26 cellular contexts compared by ENCODE assay signal in the genomic region with DNA sequence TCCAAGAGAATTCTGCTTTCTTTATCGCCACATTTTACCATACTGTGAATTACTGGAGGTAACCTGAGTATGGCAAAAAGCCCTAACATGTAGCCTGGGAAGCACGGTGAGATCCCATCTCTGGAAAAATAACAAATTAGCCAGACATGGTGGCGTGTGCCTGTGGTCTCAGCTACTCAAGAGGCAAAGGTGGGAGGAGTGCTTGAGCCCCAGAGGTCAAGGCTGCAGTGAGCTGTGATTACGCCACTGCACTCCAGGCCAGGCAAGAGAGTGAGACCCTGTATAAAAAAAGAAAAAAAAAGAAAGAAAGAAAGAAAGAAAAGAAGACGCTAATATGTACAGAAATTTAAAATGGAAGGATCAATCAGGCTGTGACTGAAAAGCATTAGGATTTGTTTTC. TPM values are rescaled to one million over a fixed set of nuclear protein-coding genes. Genes with fewer than 3 reads are reported as not detected.
DNase-seq lines count a peak whose midpoint lies in the region; ATAC-seq and TF ChIP-seq lines count a peak whose summit lies in the region.
"Had no signal": no experiment of that assay in that cellular context is flagged by ENCODE, and none has a peak within 500 bp of the region (broad histone marks: within the 10 kb centered on the region; RNA-seq: fewer than 3 reads in every experiment).

No MANE protein-coding gene starts in this region.

- H2AFZ ChIP-seq in mammary epithelial cell (ENCODE audit: low read depth, low read length): no peak overlapping the region
- peak overlapping the region; percentile 52 for H2AFZ ChIP-seq in GM23338

- dilution Hi-C loops in mammary epithelial cell (cut with HindIII; ENCODE audit: low sequenced_read_pairs): no loop called here

- H3K4me1 ChIP-seq in mammary epithelial cell (ENCODE audit: insufficient read depth, low read length) (no peaks in the 10 kb centered on the region), GM23338 (ENCODE audit: insufficient read depth) (no peaks in the 10 kb centered on the region)
- H3K4me1 ChIP-seq: BE2C, BLaER1 had no signal

- POLR2A ChIA-PET in MCF 10A (lab: Yijun Ruan, JAX): interaction anchor here (0.6 kb wide), 1 partner anchor 45 kb away, joined by 3 read pairs; no protein-coding TSS in a partner anchor
- POLR2A ChIA-PET in activated CD8-positive, alpha-beta T cell treated with anti-CD3 and anti-CD28 coated beads for 36 hours (lab: Charles Lee): no interaction called here

- H3K79me2 ChIP-seq in mammary epithelial cell (ENCODE audit: insufficient read depth, low read length) (no peaks in the 10 kb centered on the region), GM23338 (replicated peaks; ENCODE audit: insufficient read depth) (no peaks in the 10 kb centered on the region)

- H3K27ac Mint-ChIP-seq in MCF 10A (ENCODE audit: low read depth, unreplicated experiment) (peak overlapping the region; percentile 7), GM23338 (no peak overlapping the region)
- no peak overlapping the region for H3K27ac Mint-ChIP-seq in activated CD8-positive, alpha-beta T cell treated with anti-CD3 and anti-CD28 coated beads for 36 hours
- H3K27ac Mint-ChIP-seq: CD14-positive monocyte; CD4-positive, alpha-beta memory T cell; CD4-positive, CD25-positive, alpha-beta regulatory T cell; CD8-positive, alpha-beta memory T cell had no signal

- BruUV-seq in MCF 10A (replicated peaks; lab: Mats Ljungman, UMichigan): no TSS peak
- BruUV-seq in mammary epithelial cell (replicated peaks; lab: Mats Ljungman, UMichigan): no TSS peak

- H3K4me3 Mint-ChIP-seq in MCF 10A (ENCODE audit: unreplicated experiment) (no peak overlapping the region), GM23338 (no peak overlapping the region)
- no peak overlapping the region for H3K4me3 Mint-ChIP-seq in activated CD8-positive, alpha-beta T cell treated with anti-CD3 and anti-CD28 coated beads for 36 hours
- H3K4me3 Mint-ChIP-seq: CD14-positive monocyte; CD4-positive, alpha-beta memory T cell; CD4-positive, CD25-positive, alpha-beta regulatory T cell; CD8-positive, alpha-beta memory T cell had no signal

- no peaks in the 10 kb centered on the region for H3F3A ChIP-seq in GM23338 (replicated peaks; ENCODE audit: low read depth)

- DNase-seq in MCF 10A (ENCODE audit: unreplicated experiment) (no peak), mammary epithelial cell (no peak), GM23338 (ENCODE audit: low spot score) (no peak), SK-N-DZ (ENCODE audit: low spot score) (peak; percentile 49), left kidney (ENCODE audit: low read depth, low spot score) (peak; percentile 14), NCI-H345 (lab: John Stamatoyannopoulos, UW) (no peak), hippocampal formation (lab: John Stamatoyannopoulos, UW) (no peak)
- DNase-seq in activated CD8-positive, alpha-beta T cell treated with anti-CD3 and anti-CD28 coated beads for 36 hours: no peak
- DNase-seq: 8988T; ACHN; BE2C; C1 segment of cervical spinal cord; CD4-positive, alpha-beta memory T cell; CD4-positive, CD25-positive, alpha-beta regulatory T cell; CD8-positive, alpha-beta memory T cell; COR-L47; DMS 273 treated with DMSO at 0.1 percent for 48 hours; DMS153; DMS53; DMS79; DND-41; EL; GDM1 had no signal

- H3K4me3 ChIP-seq in mammary epithelial cell (replicated peaks in 1 of 3; ENCODE audit: insufficient read depth in 1 of 3, low read depth in 2 of 3, low read length in 3 of 3) (no peak overlapping the region), GM23338 (no peak overlapping the region)
- H3K4me3 ChIP-seq: BLaER1, GM12878 had no signal

- H4K20me1 ChIP-seq in mammary epithelial cell (ENCODE audit: insufficient read depth, low read length): no peaks in the 10 kb centered on the region
- H4K20me1 ChIP-seq in GM23338 (replicated peaks; ENCODE audit: insufficient read depth): no peaks in the 10 kb centered on the region
- H4K20me1 ChIP-seq: BLaER1 had no signal

- H3K4me1 Mint-ChIP-seq in MCF 10A (ENCODE audit: insufficient read depth, unreplicated experiment): no peaks in the 10 kb centered on the region
- H3K4me1 Mint-ChIP-seq in GM23338: no peaks in the 10 kb centered on the region
- H3K4me1 Mint-ChIP-seq in activated CD8-positive, alpha-beta T cell treated with anti-CD3 and anti-CD28 coated beads for 36 hours (ENCODE audit: low read depth): no peaks in the 10 kb centered on the region
- H3K4me1 Mint-ChIP-seq: CD14-positive monocyte; CD4-positive, alpha-beta memory T cell; CD4-positive, CD25-positive, alpha-beta regulatory T cell; CD8-positive, alpha-beta memory T cell had no signal

- H3K9me3 Mint-ChIP-seq in MCF 10A (ENCODE audit: unreplicated experiment): no peaks in the 10 kb centered on the region
- H3K9me3 Mint-ChIP-seq in GM23338: peaks cover 3% of the 10 kb centered on the region; the same call in 2 of the 3 replicates
- H3K9me3 Mint-ChIP-seq in activated CD8-positive, alpha-beta T cell treated with anti-CD3 and anti-CD28 coated beads for 36 hours: no peaks in the 10 kb centered on the region

- in situ Hi-C loops in mammary epithelial cell (cut with MboI; ENCODE audit: low sequenced_read_pairs in 2 of 2): no loop called here

- H3K9me2 ChIP-seq in GM23338 (ENCODE audit: insufficient read depth): no peaks in the 10 kb centered on the region; the same call in 1 of the 2 replicates

- intact Hi-C loops in MCF 10A (cut with micrococcal nuclease): no loop called here
- intact Hi-C loops in mammary epithelial cell (cut with micrococcal nuclease): no loop called here
- intact Hi-C loops in activated CD8-positive, alpha-beta T cell treated with anti-CD3 and anti-CD28 coated beads for 36 hours (cut with micrococcal nuclease): no loop called here

- CTCF ChIA-PET in MCF 10A (lab: Yijun Ruan, JAX) (no interaction called here), mammary epithelial cell (lab: Charles Lee; ENCODE audit: low non-redundant PET) (interaction anchor here (0.6 kb wide), 1 partner anchor 26 kb away, joined by 5 read pairs; no protein-coding TSS in a partner anchor)
- CTCF ChIA-PET in activated CD8-positive, alpha-beta T cell treated with anti-CD3 and anti-CD28 coated beads for 36 hours (lab: Charles Lee): no interaction called here

- WGBS in mammary epithelial cell (ENCODE audit: low coverage, missing lambda C conversion rate): 84% methylated on average over 5 of the region's 5 CpGs

- no peak overlapping the region for H3K9ac ChIP-seq in mammary epithelial cell (ENCODE audit: insufficient read depth, low read length)
- H3K9ac ChIP-seq: BLaER1 had no signal

- H3K36me3 ChIP-seq in mammary epithelial cell (ENCODE audit: insufficient read depth, low read length): no peaks in the 10 kb centered on the region
- H3K36me3 ChIP-seq in GM23338 (ENCODE audit: insufficient read depth): no peaks in the 10 kb centered on the region
- H3K36me3 ChIP-seq: BE2C, BLaER1 had no signal

- H3K27me3 Mint-ChIP-seq in MCF 10A (ENCODE audit: insufficient read depth, unreplicated experiment) (no peaks in the 10 kb centered on the region), GM23338 (ENCODE audit: insufficient read depth, low read depth, poor library complexity) (peaks cover 3% of the 10 kb centered on the region)
- no peaks in the 10 kb centered on the region for H3K27me3 Mint-ChIP-seq in activated CD8-positive, alpha-beta T cell treated with anti-CD3 and anti-CD28 coated beads for 36 hours

- TF ChIP-seq CTCF in MCF 10A (IDR thresholded peaks at IDR 0.05; ENCODE audit: unreplicated experiment) (no peak), mammary epithelial cell (conservative IDR thresholded peaks at IDR 0.05 in 1 of 2, IDR thresholded peaks at IDR 0.05 in 1 of 2; ENCODE audit: extremely low read depth in 1 of 2, insufficient read depth in 1 of 2, low read depth in 1 of 2, low read length in 2 of 2) (no peak), GM23338 (conservative IDR thresholded peaks at IDR 0.05; ENCODE audit: low read depth in 2 of 2) (no peak)
- no peak for TF ChIP-seq CTCF in activated CD8-positive, alpha-beta T cell treated with anti-CD3 and anti-CD28 coated beads for 36 hours (IDR thresholded peaks at IDR 0.05)

- H3K27me3 ChIP-seq in mammary epithelial cell (ENCODE audit: insufficient read depth, low read length): no peaks in the 10 kb centered on the region
- no peaks in the 10 kb centered on the region for H3K27me3 ChIP-seq in GM23338 (ENCODE audit: insufficient read depth)
- H3K27me3 ChIP-seq: BE2C, BLaER1 had no signal

- no peak for ATAC-seq in GM23338
- ATAC-seq in activated CD8-positive, alpha-beta T cell treated with anti-CD3 and anti-CD28 coated beads for 36 hours: no peak
- ATAC-seq: GM12878 had no signal

- H3K36me3 Mint-ChIP-seq in MCF 10A (ENCODE audit: insufficient read depth, unreplicated experiment) (no peaks in the 10 kb centered on the region), GM23338 (ENCODE audit: low read depth) (no peaks in the 10 kb centered on the region)
- H3K36me3 Mint-ChIP-seq in activated CD8-positive, alpha-beta T cell treated with anti-CD3 and anti-CD28 coated beads for 36 hours (ENCODE audit: low read depth): no peaks in the 10 kb centered on the region
- H3K36me3 Mint-ChIP-seq: CD14-positive monocyte; CD4-positive, alpha-beta memory T cell; CD4-positive, CD25-positive, alpha-beta regulatory T cell; CD8-positive, alpha-beta memory T cell had no signal

- H3K27ac ChIP-seq in mammary epithelial cell (ENCODE audit: insufficient read depth, low read depth, low read length) (no peak overlapping the region), GM23338 (ENCODE audit: low read depth) (no peak overlapping the region)
- H3K27ac ChIP-seq: BLaER1 had no signal

- no peaks in the 10 kb centered on the region for H3K9me3 ChIP-seq in mammary epithelial cell (replicated peaks; ENCODE audit: insufficient read depth, low read length)
- H3K9me3 ChIP-seq: BE2C, BLaER1 had no signal

- no peak overlapping the region for H3K4me2 ChIP-seq in mammary epithelial cell (ENCODE audit: insufficient read depth, low read depth, low read length)
- no peak overlapping the region for H3K4me2 ChIP-seq in GM23338
- H3K4me2 ChIP-seq: BLaER1 had no signal

RNA-seq across cellular contexts. Expression of a gene that starts 57.7 kb away (rescaled TPM):
- total RNA-seq in MCF 10A (2022): 43.0 and 58.5 TPM in 2 replicates
- total RNA-seq in mammary epithelial cell: 10 to 100 TPM; 20.7 to 32.1 TPM
- polyA plus RNA-seq in mammary epithelial cell: 24.6 TPM
- 65.0 TPM for polyA minus RNA-seq in mammary epithelial cell
- total RNA-seq in GM23338 (2014; rRNA removed; shearing (Covaris generic)): 21.6 and 26.6 TPM in 2 replicates
- 11.0 and 12.6 TPM in 2 replicates for polyA plus RNA-seq in GM23338 (2016; fragmentation: Nextera tagmentation; extraction: Ambion mirVana)
- 17.0 and 19.1 TPM in 2 replicates for polyA plus RNA-seq in SK-N-DZ (2014; cell fraction: cytosol; rRNA removed)
- 16.4 and 18.5 TPM in 2 replicates for polyA plus RNA-seq in SK-N-DZ (2014; cell fraction: nucleus; rRNA removed)
- 1 to 10 TPM; 2.6 to 5.6 TPM for total RNA-seq in activated CD8-positive, alpha-beta T cell treated with anti-CD3 and anti-CD28 coated beads for 36 hours

Comparison
In these comparisons a context has a peak if more than half of its experiments do, and no peak if none do; other contexts are left out.
1. DNase-seq: peak in SK-N-DZ (single experiment) and left kidney (single experiment); none in MCF 10A (single experiment), mammary epithelial cell (single experiment), GM23338 (single experiment), activated CD8-positive, alpha-beta T cell treated with anti-CD3 and anti-CD28 coated beads for 36 hours (single experiment), NCI-H345 (single experiment) and hippocampal formation (0 of 2).